ENCODE assay signal across 1 cellular context in the genomic region with DNA sequence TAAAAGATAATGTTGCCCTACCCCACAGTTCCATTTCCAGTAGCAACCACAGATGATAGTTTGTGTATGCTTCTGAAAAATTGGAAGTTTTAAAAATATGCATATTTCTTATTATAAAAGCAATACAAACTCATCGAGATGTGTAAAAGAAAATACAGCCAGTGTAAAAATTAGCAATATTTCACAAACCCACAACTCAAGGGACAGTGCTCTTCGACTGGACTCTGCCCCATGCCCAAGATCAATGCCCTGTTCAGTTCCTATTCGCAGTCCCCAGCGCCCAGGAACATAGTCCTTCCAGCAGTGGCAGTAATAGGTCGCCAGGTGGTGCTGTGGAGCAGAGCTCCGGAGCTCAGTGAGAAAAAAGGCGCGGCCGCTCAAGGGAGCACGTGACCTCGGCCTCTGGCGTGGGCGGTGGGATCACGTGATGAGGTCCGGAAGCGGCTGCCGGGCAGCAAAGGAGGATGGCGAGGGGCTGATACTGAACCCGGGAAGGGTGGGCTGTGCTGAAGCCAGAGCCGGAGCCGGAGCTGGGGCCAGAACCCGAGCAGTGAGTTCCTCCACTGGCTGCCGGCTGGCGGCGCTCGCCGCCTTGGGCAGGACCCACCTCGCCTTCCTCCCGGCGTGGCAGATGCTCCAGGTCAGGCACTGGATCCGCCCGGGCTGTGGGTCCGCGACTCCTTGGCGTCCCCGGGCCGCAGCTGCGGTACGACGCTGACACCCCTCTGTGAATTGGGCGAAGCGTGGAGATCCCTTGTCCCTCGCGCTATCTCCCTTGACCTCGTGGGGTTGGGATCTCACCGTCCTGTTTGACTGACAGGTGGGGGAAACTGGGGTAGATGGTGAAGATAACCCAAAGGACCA.
TF ChIP-seq lines count a peak whose summit lies in the region.

A gene (plus strand): TSS at position 430 of the 864 bp plus-strand sequence. CDS start 11,190 bp downstream, outside the sequence.

TF ChIP-seq in K562, 482 proteins besides CTCF, POLR2A, EP300 and RAD21 (continued from another document and continues in another):
- TF ChIP-seq, protein P1, sequence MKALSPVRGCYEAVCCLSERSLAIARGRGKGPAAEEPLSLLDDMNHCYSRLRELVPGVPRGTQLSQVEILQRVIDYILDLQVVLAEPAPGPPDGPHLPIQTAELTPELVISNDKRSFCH (CRISPR knock-in tag; IDR thresholded peaks at IDR 0.05) = no peak
- TF ChIP-seq, protein P1 (tag; IDR thresholded peaks at IDR 0.05) = 0 out of 2 replicates have a peak, but pooled peaks have one; percentile 39
- TF ChIP-seq ESRRB (CRISPR knock-in tag; IDR thresholded peaks at IDR 0.05; ENCODE audit: borderline replicate concordance) = no peak
- no peak for TF ChIP-seq POLR3G (IDR thresholded peaks at IDR 0.05; ENCODE audit: extremely low read depth, insufficient read length, insufficient replicate concordance)
- TF ChIP-seq CHD2 (IDR thresholded peaks at IDR 0.05; ENCODE audit: low read depth, low read length) = no peak
- TF ChIP-seq, protein P2, sequence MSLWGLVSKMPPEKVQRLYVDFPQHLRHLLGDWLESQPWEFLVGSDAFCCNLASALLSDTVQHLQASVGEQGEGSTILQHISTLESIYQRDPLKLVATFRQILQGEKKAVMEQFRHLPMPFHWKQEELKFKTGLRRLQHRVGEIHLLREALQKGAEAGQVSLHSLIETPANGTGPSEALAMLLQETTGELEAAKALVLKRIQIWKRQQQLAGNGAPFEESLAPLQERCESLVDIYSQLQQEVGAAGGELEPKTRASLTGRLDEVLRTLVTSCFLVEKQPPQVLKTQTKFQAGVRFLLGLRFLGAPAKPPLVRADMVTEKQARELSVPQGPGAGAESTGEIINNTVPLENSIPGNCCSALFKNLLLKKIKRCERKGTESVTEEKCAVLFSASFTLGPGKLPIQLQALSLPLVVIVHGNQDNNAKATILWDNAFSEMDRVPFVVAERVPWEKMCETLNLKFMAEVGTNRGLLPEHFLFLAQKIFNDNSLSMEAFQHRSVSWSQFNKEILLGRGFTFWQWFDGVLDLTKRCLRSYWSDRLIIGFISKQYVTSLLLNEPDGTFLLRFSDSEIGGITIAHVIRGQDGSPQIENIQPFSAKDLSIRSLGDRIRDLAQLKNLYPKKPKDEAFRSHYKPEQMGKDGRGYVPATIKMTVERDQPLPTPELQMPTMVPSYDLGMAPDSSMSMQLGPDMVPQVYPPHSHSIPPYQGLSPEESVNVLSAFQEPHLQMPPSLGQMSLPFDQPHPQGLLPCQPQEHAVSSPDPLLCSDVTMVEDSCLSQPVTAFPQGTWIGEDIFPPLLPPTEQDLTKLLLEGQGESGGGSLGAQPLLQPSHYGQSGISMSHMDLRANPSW (CRISPR knock-in tag; IDR thresholded peaks at IDR 0.05) = no peak
- no peak for TF ChIP-seq ZNF224 (CRISPR knock-in tag; IDR thresholded peaks at IDR 0.05)
- TF ChIP-seq, protein P3, sequence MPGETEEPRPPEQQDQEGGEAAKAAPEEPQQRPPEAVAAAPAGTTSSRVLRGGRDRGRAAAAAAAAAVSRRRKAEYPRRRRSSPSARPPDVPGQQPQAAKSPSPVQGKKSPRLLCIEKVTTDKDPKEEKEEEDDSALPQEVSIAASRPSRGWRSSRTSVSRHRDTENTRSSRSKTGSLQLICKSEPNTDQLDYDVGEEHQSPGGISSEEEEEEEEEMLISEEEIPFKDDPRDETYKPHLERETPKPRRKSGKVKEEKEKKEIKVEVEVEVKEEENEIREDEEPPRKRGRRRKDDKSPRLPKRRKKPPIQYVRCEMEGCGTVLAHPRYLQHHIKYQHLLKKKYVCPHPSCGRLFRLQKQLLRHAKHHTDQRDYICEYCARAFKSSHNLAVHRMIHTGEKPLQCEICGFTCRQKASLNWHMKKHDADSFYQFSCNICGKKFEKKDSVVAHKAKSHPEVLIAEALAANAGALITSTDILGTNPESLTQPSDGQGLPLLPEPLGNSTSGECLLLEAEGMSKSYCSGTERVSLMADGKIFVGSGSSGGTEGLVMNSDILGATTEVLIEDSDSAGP (CRISPR knock-in tag; IDR thresholded peaks at IDR 0.05) = no peak
- TF ChIP-seq ZNF707 (CRISPR knock-in tag; conservative IDR thresholded peaks at IDR 0.05) = no peak
- no peak for TF ChIP-seq PCBP2 (IDR thresholded peaks at IDR 0.05; ENCODE audit: low read depth, low read length, poor library complexity, severe bottlenecking)
- TF ChIP-seq GABPA (tag; conservative IDR thresholded peaks at IDR 0.05; ENCODE audit: low read depth) = peak; percentile 65
- TF ChIP-seq, protein P4, sequence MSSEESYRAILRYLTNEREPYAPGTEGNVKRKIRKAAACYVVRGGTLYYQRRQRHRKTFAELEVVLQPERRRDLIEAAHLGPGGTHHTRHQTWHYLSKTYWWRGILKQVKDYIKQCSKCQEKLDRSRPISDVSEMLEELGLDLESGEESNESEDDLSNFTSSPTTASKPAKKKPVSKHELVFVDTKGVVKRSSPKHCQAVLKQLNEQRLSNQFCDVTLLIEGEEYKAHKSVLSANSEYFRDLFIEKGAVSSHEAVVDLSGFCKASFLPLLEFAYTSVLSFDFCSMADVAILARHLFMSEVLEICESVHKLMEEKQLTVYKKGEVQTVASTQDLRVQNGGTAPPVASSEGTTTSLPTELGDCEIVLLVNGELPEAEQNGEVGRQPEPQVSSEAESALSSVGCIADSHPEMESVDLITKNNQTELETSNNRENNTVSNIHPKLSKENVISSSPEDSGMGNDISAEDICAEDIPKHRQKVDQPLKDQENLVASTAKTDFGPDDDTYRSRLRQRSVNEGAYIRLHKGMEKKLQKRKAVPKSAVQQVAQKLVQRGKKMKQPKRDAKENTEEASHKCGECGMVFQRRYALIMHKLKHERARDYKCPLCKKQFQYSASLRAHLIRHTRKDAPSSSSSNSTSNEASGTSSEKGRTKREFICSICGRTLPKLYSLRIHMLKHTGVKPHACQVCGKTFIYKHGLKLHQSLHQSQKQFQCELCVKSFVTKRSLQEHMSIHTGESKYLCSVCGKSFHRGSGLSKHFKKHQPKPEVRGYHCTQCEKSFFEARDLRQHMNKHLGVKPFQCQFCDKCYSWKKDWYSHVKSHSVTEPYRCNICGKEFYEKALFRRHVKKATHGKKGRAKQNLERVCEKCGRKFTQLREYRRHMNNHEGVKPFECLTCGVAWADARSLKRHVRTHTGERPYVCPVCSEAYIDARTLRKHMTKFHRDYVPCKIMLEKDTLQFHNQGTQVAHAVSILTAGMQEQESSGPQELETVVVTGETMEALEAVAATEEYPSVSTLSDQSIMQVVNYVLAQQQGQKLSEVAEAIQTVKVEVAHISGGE (CRISPR knock-in tag; IDR thresholded peaks at IDR 0.05) = no peak; a peak in 1 of 6 replicates
- peak; percentile 68; the same call in 1 of the 2 replicates for TF ChIP-seq ELF4 (CRISPR knock-in tag; IDR thresholded peaks at IDR 0.05)
- TF ChIP-seq, protein P5, sequence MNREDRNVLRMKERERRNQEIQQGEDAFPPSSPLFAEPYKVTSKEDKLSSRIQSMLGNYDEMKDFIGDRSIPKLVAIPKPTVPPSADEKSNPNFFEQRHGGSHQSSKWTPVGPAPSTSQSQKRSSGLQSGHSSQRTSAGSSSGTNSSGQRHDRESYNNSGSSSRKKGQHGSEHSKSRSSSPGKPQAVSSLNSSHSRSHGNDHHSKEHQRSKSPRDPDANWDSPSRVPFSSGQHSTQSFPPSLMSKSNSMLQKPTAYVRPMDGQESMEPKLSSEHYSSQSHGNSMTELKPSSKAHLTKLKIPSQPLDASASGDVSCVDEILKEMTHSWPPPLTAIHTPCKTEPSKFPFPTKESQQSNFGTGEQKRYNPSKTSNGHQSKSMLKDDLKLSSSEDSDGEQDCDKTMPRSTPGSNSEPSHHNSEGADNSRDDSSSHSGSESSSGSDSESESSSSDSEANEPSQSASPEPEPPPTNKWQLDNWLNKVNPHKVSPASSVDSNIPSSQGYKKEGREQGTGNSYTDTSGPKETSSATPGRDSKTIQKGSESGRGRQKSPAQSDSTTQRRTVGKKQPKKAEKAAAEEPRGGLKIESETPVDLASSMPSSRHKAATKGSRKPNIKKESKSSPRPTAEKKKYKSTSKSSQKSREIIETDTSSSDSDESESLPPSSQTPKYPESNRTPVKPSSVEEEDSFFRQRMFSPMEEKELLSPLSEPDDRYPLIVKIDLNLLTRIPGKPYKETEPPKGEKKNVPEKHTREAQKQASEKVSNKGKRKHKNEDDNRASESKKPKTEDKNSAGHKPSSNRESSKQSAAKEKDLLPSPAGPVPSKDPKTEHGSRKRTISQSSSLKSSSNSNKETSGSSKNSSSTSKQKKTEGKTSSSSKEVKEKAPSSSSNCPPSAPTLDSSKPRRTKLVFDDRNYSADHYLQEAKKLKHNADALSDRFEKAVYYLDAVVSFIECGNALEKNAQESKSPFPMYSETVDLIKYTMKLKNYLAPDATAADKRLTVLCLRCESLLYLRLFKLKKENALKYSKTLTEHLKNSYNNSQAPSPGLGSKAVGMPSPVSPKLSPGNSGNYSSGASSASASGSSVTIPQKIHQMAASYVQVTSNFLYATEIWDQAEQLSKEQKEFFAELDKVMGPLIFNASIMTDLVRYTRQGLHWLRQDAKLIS (CRISPR knock-in tag; IDR thresholded peaks at IDR 0.05) = no peak
- TF ChIP-seq MYC (IDR thresholded peaks at IDR 0.05; ENCODE audit: low read depth, low read length) = peak; percentile 54; the same call in 1 of the 2 replicates
- TF ChIP-seq MYC (CRISPR knock-in tag; IDR thresholded peaks at IDR 0.05; ENCODE audit: borderline replicate concordance, low read depth) = peak; percentile 44; the same call in 1 of the 2 replicates
- no peak for TF ChIP-seq SMARCB1 (IDR thresholded peaks at IDR 0.05; ENCODE audit: insufficient read length, low read depth)
- TF ChIP-seq RFX5 (IDR thresholded peaks at IDR 0.05; ENCODE audit: low read depth, low read length) = no peak
- TF ChIP-seq PRPF4 (IDR thresholded peaks at IDR 0.05; ENCODE audit: insufficient read depth, low read depth, low read length, poor library complexity, severe bottlenecking) = no peak
- TF ChIP-seq, protein P6, sequence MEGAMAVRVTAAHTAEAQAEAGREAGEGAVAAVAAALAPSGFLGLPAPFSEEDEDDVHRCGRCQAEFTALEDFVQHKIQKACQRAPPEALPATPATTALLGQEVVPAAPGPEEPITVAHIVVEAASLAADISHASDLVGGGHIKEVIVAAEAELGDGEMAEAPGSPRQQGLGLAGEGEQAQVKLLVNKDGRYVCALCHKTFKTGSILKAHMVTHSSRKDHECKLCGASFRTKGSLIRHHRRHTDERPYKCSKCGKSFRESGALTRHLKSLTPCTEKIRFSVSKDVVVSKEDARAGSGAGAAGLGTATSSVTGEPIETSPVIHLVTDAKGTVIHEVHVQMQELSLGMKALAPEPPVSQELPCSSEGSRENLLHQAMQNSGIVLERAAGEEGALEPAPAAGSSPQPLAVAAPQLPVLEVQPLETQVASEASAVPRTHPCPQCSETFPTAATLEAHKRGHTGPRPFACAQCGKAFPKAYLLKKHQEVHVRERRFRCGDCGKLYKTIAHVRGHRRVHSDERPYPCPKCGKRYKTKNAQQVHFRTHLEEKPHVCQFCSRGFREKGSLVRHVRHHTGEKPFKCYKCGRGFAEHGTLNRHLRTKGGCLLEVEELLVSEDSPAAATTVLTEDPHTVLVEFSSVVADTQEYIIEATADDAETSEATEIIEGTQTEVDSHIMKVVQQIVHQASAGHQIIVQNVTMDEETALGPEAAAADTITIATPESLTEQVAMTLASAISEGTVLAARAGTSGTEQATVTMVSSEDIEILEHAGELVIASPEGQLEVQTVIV (CRISPR knock-in tag; IDR thresholded peaks at IDR 0.05; ENCODE audit: borderline replicate concordance) = no peak
- TF ChIP-seq ZNF316 (IDR thresholded peaks at IDR 0.05) = no peak
- TF ChIP-seq OTX1 (CRISPR knock-in tag; IDR thresholded peaks at IDR 0.05) = 0 out of 2 replicates have a peak, but pooled peaks have one; percentile 23
- TF ChIP-seq, protein P7, sequence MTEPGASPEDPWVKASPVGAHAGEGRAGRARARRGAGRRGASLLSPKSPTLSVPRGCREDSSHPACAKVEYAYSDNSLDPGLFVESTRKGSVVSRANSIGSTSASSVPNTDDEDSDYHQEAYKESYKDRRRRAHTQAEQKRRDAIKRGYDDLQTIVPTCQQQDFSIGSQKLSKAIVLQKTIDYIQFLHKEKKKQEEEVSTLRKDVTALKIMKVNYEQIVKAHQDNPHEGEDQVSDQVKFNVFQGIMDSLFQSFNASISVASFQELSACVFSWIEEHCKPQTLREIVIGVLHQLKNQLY (CRISPR knock-in tag; conservative IDR thresholded peaks at IDR 0.05) = no peak
- no peak for TF ChIP-seq RBM34 (IDR thresholded peaks at IDR 0.05; ENCODE audit: borderline replicate concordance, insufficient read depth, low read length)
- 0 out of 2 replicates have a peak, but pooled peaks have one; percentile 25 for TF ChIP-seq MBD2 (IDR thresholded peaks at IDR 0.05; ENCODE audit: borderline replicate concordance, low read depth)
- peak; percentile 38; the same call in 1 of the 2 replicates for TF ChIP-seq BCOR (IDR thresholded peaks at IDR 0.05)
- no peak for TF ChIP-seq HMG20B (CRISPR knock-in tag; IDR thresholded peaks at IDR 0.05)
- 0 out of 2 replicates have a peak, but pooled peaks have one; percentile 17 for TF ChIP-seq ERF (CRISPR knock-in tag; IDR thresholded peaks at IDR 0.05)
- TF ChIP-seq DPF2 (IDR thresholded peaks at IDR 0.05) = peak; percentile 58; the same call in 1 of the 2 replicates
- no peak for TF ChIP-seq CBX8 (IDR thresholded peaks at IDR 0.05; ENCODE audit: borderline replicate concordance, extremely low read depth, low read depth, low read length, poor library complexity, severe bottlenecking)
- TF ChIP-seq, protein P8, sequence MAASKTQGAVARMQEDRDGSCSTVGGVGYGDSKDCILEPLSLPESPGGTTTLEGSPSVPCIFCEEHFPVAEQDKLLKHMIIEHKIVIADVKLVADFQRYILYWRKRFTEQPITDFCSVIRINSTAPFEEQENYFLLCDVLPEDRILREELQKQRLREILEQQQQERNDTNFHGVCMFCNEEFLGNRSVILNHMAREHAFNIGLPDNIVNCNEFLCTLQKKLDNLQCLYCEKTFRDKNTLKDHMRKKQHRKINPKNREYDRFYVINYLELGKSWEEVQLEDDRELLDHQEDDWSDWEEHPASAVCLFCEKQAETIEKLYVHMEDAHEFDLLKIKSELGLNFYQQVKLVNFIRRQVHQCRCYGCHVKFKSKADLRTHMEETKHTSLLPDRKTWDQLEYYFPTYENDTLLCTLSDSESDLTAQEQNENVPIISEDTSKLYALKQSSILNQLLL (CRISPR knock-in tag; IDR thresholded peaks at IDR 0.05; ENCODE audit: borderline replicate concordance) = no peak
- no peak for TF ChIP-seq HLTF (IDR thresholded peaks at IDR 0.05)
- TF ChIP-seq, protein P9, sequence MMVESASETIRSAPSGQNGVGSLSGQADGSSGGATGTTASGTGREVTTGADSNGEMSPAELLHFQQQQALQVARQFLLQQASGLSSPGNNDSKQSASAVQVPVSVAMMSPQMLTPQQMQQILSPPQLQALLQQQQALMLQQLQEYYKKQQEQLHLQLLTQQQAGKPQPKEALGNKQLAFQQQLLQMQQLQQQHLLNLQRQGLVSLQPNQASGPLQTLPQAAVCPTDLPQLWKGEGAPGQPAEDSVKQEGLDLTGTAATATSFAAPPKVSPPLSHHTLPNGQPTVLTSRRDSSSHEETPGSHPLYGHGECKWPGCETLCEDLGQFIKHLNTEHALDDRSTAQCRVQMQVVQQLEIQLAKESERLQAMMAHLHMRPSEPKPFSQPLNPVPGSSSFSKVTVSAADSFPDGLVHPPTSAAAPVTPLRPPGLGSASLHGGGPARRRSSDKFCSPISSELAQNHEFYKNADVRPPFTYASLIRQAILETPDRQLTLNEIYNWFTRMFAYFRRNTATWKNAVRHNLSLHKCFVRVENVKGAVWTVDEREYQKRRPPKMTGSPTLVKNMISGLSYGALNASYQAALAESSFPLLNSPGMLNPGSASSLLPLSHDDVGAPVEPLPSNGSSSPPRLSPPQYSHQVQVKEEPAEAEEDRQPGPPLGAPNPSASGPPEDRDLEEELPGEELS (CRISPR knock-in tag; IDR thresholded peaks at IDR 0.05; ENCODE audit: borderline replicate concordance) = no peak
- peak; percentile 25 for TF ChIP-seq NEUROD1 (IDR thresholded peaks at IDR 0.05; ENCODE audit: borderline replicate concordance, low read depth, low read length, partially characterized antibody)
